In the genomic region with DNA sequence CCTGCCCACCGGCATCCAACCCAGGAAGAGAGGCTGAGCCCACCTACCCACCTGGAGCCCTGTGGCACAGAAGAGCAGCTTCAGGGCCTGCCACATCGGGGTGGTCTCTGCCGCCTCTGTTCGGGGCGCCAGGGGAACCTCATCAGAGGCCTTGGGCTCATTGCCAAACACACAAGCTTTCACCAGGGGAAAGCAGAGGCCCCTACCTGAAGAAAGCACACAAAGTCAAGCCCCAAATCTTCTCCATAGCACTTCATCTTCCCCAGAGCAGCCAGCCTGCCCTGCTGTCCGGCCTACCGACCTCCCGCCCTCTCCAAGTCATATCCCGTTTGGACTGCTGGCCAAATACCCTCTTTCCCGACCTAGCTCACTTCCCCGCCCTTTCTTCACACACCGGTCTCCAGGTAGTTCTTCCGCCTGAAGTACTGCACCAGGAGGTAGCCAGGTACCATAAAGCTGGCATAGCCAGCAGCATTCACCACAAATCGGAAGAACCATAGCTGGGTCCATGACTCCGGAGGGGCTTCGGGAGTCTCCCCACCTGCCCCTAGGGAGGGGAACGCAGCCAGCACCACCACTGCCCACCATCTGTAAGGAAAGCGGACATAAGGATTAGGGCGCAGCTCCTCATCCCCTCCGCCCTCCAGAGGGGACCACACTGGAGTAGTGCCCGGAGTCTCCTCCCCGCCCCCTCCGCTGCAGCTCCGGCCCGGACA, we compare ENCODE assay signal across 8 cellular contexts. TPM values are rescaled to one million over a fixed set of nuclear protein-coding genes. Genes with fewer than 3 reads are reported as not detected.
A peak's percentile ranks its signal among the peaks of the same experiment; 100 is the strongest.
DNase-seq lines count a peak whose midpoint lies in the region; ATAC-seq, FAIRE-seq and TF ChIP-seq lines count a peak whose summit lies in the region.

No MANE protein-coding gene starts in this region.

- H3K4me2 ChIP-seq in astrocyte (ENCODE audit: low read length), result peak overlapping the region; percentile 100

- no peaks in the 10 kb centered on the region for H3K9me3 Mint-ChIP-seq in astrocyte (ENCODE audit: unreplicated experiment)

- H4K20me1 ChIP-seq in astrocyte (ENCODE audit: insufficient read depth, low read length), result peaks cover 55% of the 10 kb centered on the region

- H3K79me2 ChIP-seq in astrocyte (ENCODE audit: insufficient read depth, low read length), result peaks cover 53% of the 10 kb centered on the region

- peak overlapping the region; percentile 93 for H3K4me3 Mint-ChIP-seq in astrocyte (ENCODE audit: unreplicated experiment)

- H3K27ac ChIP-seq in astrocyte (ENCODE audit: low read depth, low read length), result peak overlapping the region; percentile 68
- peak overlapping the region; percentile 99 for H3K27ac ChIP-seq in substantia nigra (ENCODE audit: low read depth, low read length, poor library complexity, severe bottlenecking)

- no peak for TF ChIP-seq CTCF in astrocyte (IDR thresholded peaks at IDR 0.05; ENCODE audit: insufficient read depth, low read depth, low read length)

- H3K36me3 Mint-ChIP-seq in astrocyte (ENCODE audit: low read depth, unreplicated experiment), result peaks cover 16% of the 10 kb centered on the region

- H3K9ac ChIP-seq in astrocyte (ENCODE audit: low read length), result peak overlapping the region; percentile 90

- ATAC-seq in left colon (peak; percentile 63), HG02610 (IDR thresholded peaks at IDR 0.05; ENCODE audit: unreplicated experiment) (no peak)

- peak overlapping the region; percentile 80 for H3K4me3 ChIP-seq in Jurkat, Clone E6-1 (ENCODE audit: low read length)
- H3K4me3 ChIP-seq in astrocyte (ENCODE audit: insufficient read depth, low read depth, low read length), result peak overlapping the region; percentile 85

- DNase-seq in DMS53 (lab: John Stamatoyannopoulos, UW) (peak; percentile 74), astrocyte (ENCODE audit: low read depth) (no peak), left colon (peak in 1 of 2 donors; percentile 58), substantia nigra (lab: John Stamatoyannopoulos, UW) (peak in 4 of 49 donors; percentile 28 to 78 (median 51)), NCI-H774 (lab: John Stamatoyannopoulos, UW) (no peak), T1000 (lab: John Stamatoyannopoulos, UW) (no peak)
- no peak for DNase-seq in Jurkat, Clone E6-1 (ENCODE audit: low read depth, low spot score)

- no peaks in the 10 kb centered on the region for H3K27me3 Mint-ChIP-seq in astrocyte (ENCODE audit: low read depth, unreplicated experiment)

- intact Hi-C loops in left colon (cut with DNase I, micrococcal nuclease), result no loop called here

- H3K9me3 ChIP-seq in astrocyte (ENCODE audit: insufficient read depth, low read depth, low read length), result no peaks in the 10 kb centered on the region

- H3K27ac Mint-ChIP-seq in astrocyte (ENCODE audit: unreplicated experiment), result peak overlapping the region; percentile 45

- no peak for FAIRE-seq in astrocyte (lab: Jason Lieb, UNC)

- H2AFZ ChIP-seq in astrocyte (ENCODE audit: low read depth, low read length), result peak overlapping the region; percentile 67

- H3K36me3 ChIP-seq in astrocyte (ENCODE audit: insufficient read depth, low read length), result peaks cover 29% of the 10 kb centered on the region

- peaks cover 17% of the 10 kb centered on the region for H3K4me1 ChIP-seq in astrocyte (ENCODE audit: insufficient read depth, low read length)

- H3K27me3 ChIP-seq in astrocyte (ENCODE audit: insufficient read depth, low read length), result no peaks in the 10 kb centered on the region

- peaks cover 39% of the 10 kb centered on the region for H3K4me1 Mint-ChIP-seq in astrocyte (ENCODE audit: low read depth, unreplicated experiment)

RNA-seq across cellular contexts. Expression of a gene that starts 0.9 kb away (rescaled TPM):
- polyA plus RNA-seq in Jurkat, Clone E6-1 (2012; ENCODE audit: insufficient read depth, insufficient read length), result 48.0 TPM
- total RNA-seq in astrocyte (61.8 and 66.6 TPM in 2 replicates), left colon (10 to 100 TPM; 34.9 to 43.5 TPM)

RNA-seq across cellular contexts. Expression of a gene that starts 8.9 kb away (rescaled TPM):
- 14.1 TPM for polyA plus RNA-seq in Jurkat, Clone E6-1 (2012; ENCODE audit: insufficient read depth, insufficient read length)
- total RNA-seq in astrocyte, result 10.1 and 11.0 TPM in 2 replicates
- total RNA-seq in left colon, result 10 to 100 TPM in 1 of 2 donors, 1 to 10 TPM in 1; 9.6 to 15.3 TPM

RNA-seq across cellular contexts. Expression of a gene that starts 9.5 kb away (rescaled TPM):
- 1,225 TPM for polyA plus RNA-seq in Jurkat, Clone E6-1 (2012; ENCODE audit: insufficient read depth, insufficient read length)
- total RNA-seq in astrocyte, result 859 and 914 TPM in 2 replicates
- 100 to 1,000 TPM; 278 to 329 TPM for total RNA-seq in left colon

RNA-seq across cellular contexts. Expression of a gene that starts 13.8 kb away (rescaled TPM):
- 4.0 TPM for polyA plus RNA-seq in Jurkat, Clone E6-1 (2012; ENCODE audit: insufficient read depth, insufficient read length)
- total RNA-seq in astrocyte, result 0.07 and 0.09 TPM in 2 replicates
- under 1 TPM; 0.21 to 0.31 TPM for total RNA-seq in left colon

RNA-seq across cellular contexts. Expression of a gene that starts 33.1 kb away (rescaled TPM):
- polyA plus RNA-seq in Jurkat, Clone E6-1 (2012; ENCODE audit: insufficient read depth, insufficient read length), result 130 TPM
- total RNA-seq in astrocyte (14.8 and 15.3 TPM in 2 replicates), left colon (10 to 100 TPM; 13.0 to 22.8 TPM)
